In genomic region chr7:1940863-1941262, GRCh38 we compare ENCODE assay signal across 9 cellular contexts.
DNase-seq lines count a peak whose midpoint lies in the region; ATAC-seq, FAIRE-seq and TF ChIP-seq lines count a peak whose summit lies in the region.
"Had no signal": no experiment of that assay in that cellular context is flagged by ENCODE, and none has a peak within 500 bp of the region (broad histone marks: within the 10 kb centered on the region; RNA-seq: fewer than 3 reads in every experiment).

No MANE protein-coding gene starts in this region.

- no peak for FAIRE-seq in astrocyte (lab: Jason Lieb, UNC)

- no peak overlapping the region for H3K4me3 ChIP-seq in astrocyte (ENCODE audit: insufficient read depth, low read depth, low read length)

- peak overlapping the region; percentile 100 for H3K27ac Mint-ChIP-seq in activated CD4-positive, alpha-beta T cell treated with anti-CD3 and anti-CD28 coated beads, Interleukin-2, amount 10 ng/mL, durations not matched to agents 7 days and 5 days
- H3K27ac Mint-ChIP-seq in astrocyte (ENCODE audit: unreplicated experiment): no peak overlapping the region

- H3K36me3 ChIP-seq in astrocyte (ENCODE audit: insufficient read depth, low read length): no peaks in the 10 kb centered on the region

- no peaks in the 10 kb centered on the region for H3K9me3 ChIP-seq in astrocyte (ENCODE audit: insufficient read depth, low read depth, low read length)

- peak overlapping the region; percentile 70 for H3K9ac ChIP-seq in astrocyte (ENCODE audit: low read length)

- H3K27ac ChIP-seq in astrocyte (ENCODE audit: low read depth, low read length) (peak overlapping the region; percentile 66), temporal lobe (ENCODE audit: low read depth, low read length) (peak overlapping the region; percentile 14)

- no peak for DNase-seq in activated CD4-positive, alpha-beta T cell treated with anti-CD3 and anti-CD28 coated beads, Interleukin-2, amount 10 ng/mL, durations not matched to agents 7 days and 5 days
- no peak for DNase-seq in activated CD4-positive, alpha-beta T cell treated with anti-CD3 and anti-CD28 coated beads for 1 hour
- DNase-seq in astrocyte (ENCODE audit: low read depth) (no peak), NCI-H1436 treated with DMSO at 0.1 percent for 48 hours (lab: John Stamatoyannopoulos, UW) (no peak)
- DNase-seq: H7 had no signal

- H3K4me2 ChIP-seq in astrocyte (ENCODE audit: low read length): peak overlapping the region; percentile 70

- ATAC-seq in HG03159 (IDR thresholded peaks at IDR 0.05; ENCODE audit: unreplicated experiment) (peak; percentile 23), HG03108 (IDR thresholded peaks at IDR 0.05; ENCODE audit: unreplicated experiment) (no peak), HG03135 (IDR thresholded peaks at IDR 0.05; ENCODE audit: unreplicated experiment) (no peak)

- no peaks in the 10 kb centered on the region for H4K20me1 ChIP-seq in astrocyte (ENCODE audit: insufficient read depth, low read length)

- H3K4me3 Mint-ChIP-seq in activated CD4-positive, alpha-beta T cell treated with anti-CD3 and anti-CD28 coated beads, Interleukin-2, amount 10 ng/mL, durations not matched to agents 7 days and 5 days: peak overlapping the region; percentile 96
- no peak overlapping the region for H3K4me3 Mint-ChIP-seq in astrocyte (ENCODE audit: unreplicated experiment)

- H3K4me1 ChIP-seq in astrocyte (ENCODE audit: insufficient read depth, low read length): peaks cover 18% of the 10 kb centered on the region

- H3K79me2 ChIP-seq in astrocyte (ENCODE audit: insufficient read depth, low read length): no peaks in the 10 kb centered on the region

- no peaks in the 10 kb centered on the region for H3K27me3 ChIP-seq in astrocyte (ENCODE audit: insufficient read depth, low read length)

- peaks cover 69% of the 10 kb centered on the region for H3K4me1 Mint-ChIP-seq in activated CD4-positive, alpha-beta T cell treated with anti-CD3 and anti-CD28 coated beads, Interleukin-2, amount 10 ng/mL, durations not matched to agents 7 days and 5 days
- H3K4me1 Mint-ChIP-seq in astrocyte (ENCODE audit: low read depth, unreplicated experiment): peaks cover 2% of the 10 kb centered on the region

- H2AFZ ChIP-seq in astrocyte (ENCODE audit: low read depth, low read length): no peak overlapping the region

- TF ChIP-seq CTCF in astrocyte (IDR thresholded peaks at IDR 0.05; ENCODE audit: insufficient read depth, low read depth, low read length): no peak

- H3K9me3 Mint-ChIP-seq in activated CD4-positive, alpha-beta T cell treated with anti-CD3 and anti-CD28 coated beads, Interleukin-2, amount 10 ng/mL, durations not matched to agents 7 days and 5 days: peaks cover 2% of the 10 kb centered on the region
- peaks cover 2% of the 10 kb centered on the region for H3K9me3 Mint-ChIP-seq in astrocyte (ENCODE audit: unreplicated experiment)

- POLR2A ChIA-PET in activated CD4-positive, alpha-beta T cell treated with anti-CD3 and anti-CD28 coated beads, Interleukin-2, amount 10 ng/mL, durations not matched to agents 7 days and 5 days (lab: Charles Lee): no interaction called here

- CTCF ChIA-PET in activated CD4-positive, alpha-beta T cell treated with anti-CD3 and anti-CD28 coated beads, Interleukin-2, amount 10 ng/mL, durations not matched to agents 7 days and 5 days (lab: Charles Lee): interaction anchor here (0.7 kb wide), 1 partner anchor 14 kb away, joined by 3 read pairs; no protein-coding TSS in a partner anchor

- H3K27me3 Mint-ChIP-seq in activated CD4-positive, alpha-beta T cell treated with anti-CD3 and anti-CD28 coated beads, Interleukin-2, amount 10 ng/mL, durations not matched to agents 7 days and 5 days: no peaks in the 10 kb centered on the region
- H3K27me3 Mint-ChIP-seq in astrocyte (ENCODE audit: low read depth, unreplicated experiment): no peaks in the 10 kb centered on the region

- H3K36me3 Mint-ChIP-seq in activated CD4-positive, alpha-beta T cell treated with anti-CD3 and anti-CD28 coated beads, Interleukin-2, amount 10 ng/mL, durations not matched to agents 7 days and 5 days (ENCODE audit: low read depth): peaks cover 23% of the 10 kb centered on the region
- H3K36me3 Mint-ChIP-seq in astrocyte (ENCODE audit: low read depth, unreplicated experiment): peaks cover 11% of the 10 kb centered on the region
